23 cellular contexts compared by ENCODE assay signal in the genomic region with DNA sequence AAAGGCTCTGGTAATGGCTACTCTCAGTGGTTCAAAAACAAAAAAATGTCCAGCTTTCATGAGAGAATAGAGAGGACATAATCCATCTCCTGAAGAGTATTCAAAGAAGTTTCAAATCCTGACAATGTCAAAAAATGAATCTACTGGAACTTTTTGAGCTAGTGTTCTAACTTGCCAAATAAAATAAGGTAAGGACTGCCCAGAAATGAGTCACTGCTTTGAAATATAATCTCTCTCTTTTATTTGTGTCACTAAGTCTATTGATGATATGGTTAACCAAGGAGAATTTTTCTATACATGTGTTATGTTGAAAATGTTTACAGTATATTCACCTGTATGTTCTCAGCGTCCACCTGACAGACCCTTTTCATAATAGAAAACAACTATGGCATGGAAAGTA. TPM values are rescaled to one million over a fixed set of nuclear protein-coding genes. Genes with fewer than 3 reads are reported as not detected.
DNase-seq lines count a peak whose midpoint lies in the region; ATAC-seq and TF ChIP-seq lines count a peak whose summit lies in the region.
"Had no signal": no experiment of that assay in that cellular context is flagged by ENCODE, and none has a peak within 500 bp of the region (broad histone marks: within the 10 kb centered on the region; RNA-seq: fewer than 3 reads in every experiment).

No MANE protein-coding gene starts in this region.

- ATAC-seq in GM18517 (IDR thresholded peaks at IDR 0.05; ENCODE audit: unreplicated experiment) = no peak
- ATAC-seq: left lung, right cardiac atrium had no signal

- H3K9me3 Mint-ChIP-seq in MCF 10A (ENCODE audit: unreplicated experiment) = no peaks in the 10 kb centered on the region
- H3K9me3 Mint-ChIP-seq in type B pancreatic cell = no peaks in the 10 kb centered on the region
- H3K9me3 Mint-ChIP-seq: activated B cell treated with CpG ODN at 0.5 μM for 24 hours; activated CD4-positive, alpha-beta T cell treated with anti-CD3 and anti-CD28 coated beads, Interleukin-2, amount 10 ng/mL, durations not matched to agents 7 days and 5 days; activated naive CD8-positive, alpha-beta T cell treated with anti-CD3 and anti-CD28 coated beads, Interleukin-2, amount 10 ng/mL, durations not matched to agents 7 days and 5 days; activated T-cell treated with anti-CD3 and anti-CD28 coated beads, Interleukin-2, amount 50 U/mL, for 24 hours; stimulated activated naive CD8-positive, alpha-beta T cell treated with anti-CD3 and anti-CD28 coated beads, Interleukin-15, Interleukin-2, amounts not matched to agents 100 ng/mL and 50 ng/mL, for 24 hours had no signal

- H3K4me1 Mint-ChIP-seq in MCF 10A (ENCODE audit: insufficient read depth, unreplicated experiment) (peaks cover 4% of the 10 kb centered on the region), type B pancreatic cell (ENCODE audit: unreplicated experiment) (peaks cover 10% of the 10 kb centered on the region)

- H3K27me3 Mint-ChIP-seq in MCF 10A (ENCODE audit: insufficient read depth, unreplicated experiment) (peaks cover 32% of the 10 kb centered on the region), type B pancreatic cell (peaks cover 26% of the 10 kb centered on the region)

- no peaks in the 10 kb centered on the region for H3K9me3 ChIP-seq in breast epithelium
- no peaks in the 10 kb centered on the region for H3K9me3 ChIP-seq in A673 (ENCODE audit: low read depth, low read length, poor library complexity, severe bottlenecking)
- H3K9me3 ChIP-seq: ascending aorta, left lung, thyroid gland had no signal

- BruUV-seq in MCF 10A (replicated peaks; lab: Mats Ljungman, UMichigan) (no TSS peak), A673 (replicated peaks; lab: Mats Ljungman, UMichigan) (no TSS peak)

- H3K27ac Mint-ChIP-seq in MCF 10A (ENCODE audit: low read depth, unreplicated experiment) (no peak overlapping the region), type B pancreatic cell (no peak overlapping the region)
- H3K27ac Mint-ChIP-seq: activated B cell treated with CpG ODN at 0.5 μM for 24 hours; activated CD4-positive, alpha-beta T cell treated with anti-CD3 and anti-CD28 coated beads, Interleukin-2, amount 10 ng/mL, durations not matched to agents 7 days and 5 days; activated naive CD8-positive, alpha-beta T cell treated with anti-CD3 and anti-CD28 coated beads, Interleukin-2, amount 10 ng/mL, durations not matched to agents 7 days and 5 days; activated T-cell treated with anti-CD3 and anti-CD28 coated beads, Interleukin-2, amount 50 U/mL, for 24 hours; CD4-positive, alpha-beta memory T cell; stimulated activated naive CD8-positive, alpha-beta T cell treated with anti-CD3 and anti-CD28 coated beads, Interleukin-15, Interleukin-2, amounts not matched to agents 100 ng/mL and 50 ng/mL, for 24 hours had no signal

- H3K4me1 ChIP-seq in breast epithelium (peaks cover 0 to 4% of the 10 kb centered on the region in 2 donors), A673 (ENCODE audit: insufficient read depth, low read length, poor library complexity, severe bottlenecking) (peaks cover 24% of the 10 kb centered on the region)
- H3K4me1 ChIP-seq: ascending aorta, left lung had no signal

- no peak for TF ChIP-seq POLR2A in breast epithelium (IDR thresholded peaks at IDR 0.05)

- in situ Hi-C loops in astrocyte of the spinal cord (cut with HindIII; ENCODE audit: low sequenced_read_pairs) = no loop called here

- no peaks in the 10 kb centered on the region for H3K36me3 ChIP-seq in breast epithelium
- no peaks in the 10 kb centered on the region for H3K36me3 ChIP-seq in A673 (ENCODE audit: insufficient read depth, low read length, poor library complexity, severe bottlenecking)
- H3K36me3 ChIP-seq: ascending aorta, left lung, thyroid gland had no signal

- intact Hi-C loops in MCF 10A (cut with micrococcal nuclease) = loop anchor here (5.0 to 10.0 kb wide), 3 partner anchors 740 to 928 kb away; no protein-coding TSS in a partner anchor
- intact Hi-C loops in breast epithelium (cut with DNase I; ENCODE audit: low total_unique reads) = no loop called here
- intact Hi-C loops in A673 (cut with micrococcal nuclease; ENCODE audit: unreplicated experiment) = loop anchor here (5.0 kb wide), 1 partner anchor 163 kb away; no protein-coding TSS in a partner anchor

- no peak overlapping the region for H3K4me3 ChIP-seq in breast epithelium
- no peak overlapping the region for H3K4me3 ChIP-seq in astrocyte of the spinal cord (ENCODE audit: low read depth, low read length)
- no peak overlapping the region for H3K4me3 ChIP-seq in fibroblast of pulmonary artery (replicated peaks; ENCODE audit: low read depth, low read length)
- H3K4me3 ChIP-seq in A673 (ENCODE audit: low read depth, low read length, poor library complexity, severe bottlenecking) = no peak overlapping the region
- H3K4me3 ChIP-seq: ascending aorta, left lung, thyroid gland had no signal

- CTCF ChIA-PET in MCF 10A (lab: Yijun Ruan, JAX) (interaction anchor here (0.6 to 1.2 kb wide), 2 partner anchors 26 to 420 kb away, joined by 3 to 4 read pairs; no protein-coding TSS in a partner anchor), A673 (lab: Charles Lee) (no interaction called here)

- peaks cover 0 to 17% of the 10 kb centered on the region in 2 donors for H3K27me3 ChIP-seq in breast epithelium
- H3K27me3 ChIP-seq in A673 (replicated peaks; ENCODE audit: insufficient read depth, low read depth, low read length, poor library complexity) = peaks cover 14% of the 10 kb centered on the region
- H3K27me3 ChIP-seq: thyroid gland had no signal

- peak; percentile 55 for DNase-seq in MCF 10A (ENCODE audit: unreplicated experiment)
- no peak for DNase-seq in breast epithelium (ENCODE audit: low spot score in 2 of 2)
- peak; percentile 74 for DNase-seq in astrocyte of the spinal cord (ENCODE audit: low read depth, low spot score)
- DNase-seq in fibroblast of pulmonary artery (ENCODE audit: low read depth) = peak; percentile 29
- DNase-seq in type B pancreatic cell (ENCODE audit: extremely low spot score, unreplicated experiment) = no peak
- no peak for DNase-seq in DMS79 (lab: John Stamatoyannopoulos, UW)
- no peak for DNase-seq in A673 (ENCODE audit: low spot score)
- DNase-seq: activated B cell treated with CpG ODN at 0.5 μM for 24 hours; activated CD4-positive, alpha-beta T cell treated with anti-CD3 and anti-CD28 coated beads, Interleukin-2, amount 10 ng/mL, durations not matched to agents 7 days and 5 days; activated gamma-delta T cell; activated naive CD8-positive, alpha-beta T cell treated with anti-CD3 and anti-CD28 coated beads, Interleukin-2, amount 10 ng/mL, durations not matched to agents 7 days and 5 days; activated T-cell treated with anti-CD3 and anti-CD28 coated beads, Interleukin-2, amount 50 U/mL, for 24 hours; CD4-positive, alpha-beta memory T cell; HCEC 1CT; left lung; NCI-H1048; right cardiac atrium; stimulated activated CD4-positive, alpha-beta T cell treated with anti-CD3 and anti-CD28 coated beads, Interleukin-1b, Interleukin-23, amount 100 ng/mL, for 48 hours; T-helper 1 cell; thyroid gland had no signal

- no peaks in the 10 kb centered on the region for H3K36me3 Mint-ChIP-seq in MCF 10A (ENCODE audit: insufficient read depth, unreplicated experiment)
- no peaks in the 10 kb centered on the region for H3K36me3 Mint-ChIP-seq in type B pancreatic cell
- H3K36me3 Mint-ChIP-seq: activated naive CD8-positive, alpha-beta T cell treated with anti-CD3 and anti-CD28 coated beads, Interleukin-2, amount 10 ng/mL, durations not matched to agents 7 days and 5 days; CD4-positive, alpha-beta memory T cell had no signal

- H3K27ac ChIP-seq in breast epithelium (no peak overlapping the region), A673 (ENCODE audit: low read depth, low read length, poor library complexity, severe bottlenecking) (no peak overlapping the region)
- H3K27ac ChIP-seq: ascending aorta, left lung, thyroid gland had no signal

- POLR2A ChIA-PET in MCF 10A (lab: Yijun Ruan, JAX) = no interaction called here
- POLR2A ChIA-PET in A673 (lab: Charles Lee; ENCODE audit: low non-redundant PET) = no interaction called here

- TF ChIP-seq CTCF in MCF 10A (IDR thresholded peaks at IDR 0.05; ENCODE audit: unreplicated experiment) (no peak), breast epithelium (IDR thresholded peaks at IDR 0.05) (no peak), astrocyte of the spinal cord (IDR thresholded peaks at IDR 0.05; ENCODE audit: low read depth, low read length) (no peak), fibroblast of pulmonary artery (IDR thresholded peaks at IDR 0.05; ENCODE audit: low read length, missing control alignments) (no peak), type B pancreatic cell (conservative IDR thresholded peaks at IDR 0.05) (no peak), A673 (conservative IDR thresholded peaks at IDR 0.05; ENCODE audit: low read depth, low read length) (no peak)

- H3K4me3 Mint-ChIP-seq in MCF 10A (ENCODE audit: unreplicated experiment) = no peak overlapping the region
- H3K4me3 Mint-ChIP-seq in type B pancreatic cell = peak overlapping the region; percentile 18
- H3K4me3 Mint-ChIP-seq: activated B cell treated with CpG ODN at 0.5 μM for 24 hours; activated CD4-positive, alpha-beta T cell treated with anti-CD3 and anti-CD28 coated beads, Interleukin-2, amount 10 ng/mL, durations not matched to agents 7 days and 5 days; activated naive CD8-positive, alpha-beta T cell treated with anti-CD3 and anti-CD28 coated beads, Interleukin-2, amount 10 ng/mL, durations not matched to agents 7 days and 5 days; activated T-cell treated with anti-CD3 and anti-CD28 coated beads, Interleukin-2, amount 50 U/mL, for 24 hours; CD4-positive, alpha-beta memory T cell; stimulated activated naive CD8-positive, alpha-beta T cell treated with anti-CD3 and anti-CD28 coated beads, Interleukin-15, Interleukin-2, amounts not matched to agents 100 ng/mL and 50 ng/mL, for 24 hours had no signal

RNA-seq across cellular contexts. Expression of a gene that starts 3.4 kb away (rescaled TPM):
- total RNA-seq in MCF 10A (2022) = 0.09 and 0.12 TPM in 2 replicates
- 1 to 10 TPM; 3.2 to 5.3 (median 4.9) TPM for total RNA-seq in breast epithelium
- total RNA-seq in type B pancreatic cell (ENCODE audit: low replicate concordance) = 12.2 and 13.2 TPM in 2 replicates
- 5.3 and 5.4 TPM in 2 replicates for total RNA-seq in A673 (2021)
- total RNA-seq: activated B cell treated with CpG ODN at 0.5 μM for 24 hours; activated CD4-positive, alpha-beta T cell treated with anti-CD3 and anti-CD28 coated beads, Interleukin-2, amount 10 ng/mL, durations not matched to agents 7 days and 5 days; activated naive CD8-positive, alpha-beta T cell treated with anti-CD3 and anti-CD28 coated beads, Interleukin-2, amount 10 ng/mL, durations not matched to agents 7 days and 5 days had no signal

Comparison
In these comparisons a context has a peak if more than half of its experiments do, and no peak if none do; other contexts are left out.
1. DNase-seq: peak in MCF 10A (single experiment), astrocyte of the spinal cord (single experiment) and fibroblast of pulmonary artery (single experiment); none in breast epithelium (0 of 2), type B pancreatic cell (single experiment), DMS79 (single experiment) and A673 (single experiment).